Comparison of ENCODE assay signal across 19 cellular contexts in the genomic region with DNA sequence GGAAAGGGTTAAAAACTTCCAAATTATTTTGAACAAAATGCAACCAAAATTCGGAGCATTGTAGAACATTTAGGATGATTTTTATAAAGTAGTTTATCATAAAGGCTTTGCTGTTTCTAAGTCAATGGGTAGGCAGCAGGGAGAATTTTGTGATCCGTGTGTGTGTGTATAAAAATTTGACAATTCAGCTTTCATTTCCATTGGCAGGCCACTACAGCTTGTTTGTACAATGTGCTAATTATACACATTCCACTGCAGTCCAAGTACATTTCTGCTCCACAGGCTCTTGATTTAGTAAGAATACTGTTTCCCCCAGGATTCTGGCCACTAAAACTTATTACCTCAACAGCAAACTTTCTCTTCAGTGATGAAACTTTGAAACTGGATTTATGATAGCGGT.
DNase-seq lines count a peak whose midpoint lies in the region; ATAC-seq, FAIRE-seq and TF ChIP-seq lines count a peak whose summit lies in the region.
"Had no signal": no experiment of that assay in that cellular context is flagged by ENCODE, and none has a peak within 500 bp of the region (broad histone marks: within the 10 kb centered on the region; RNA-seq: fewer than 3 reads in every experiment).

No MANE protein-coding gene starts in this region.

- no peaks in the 10 kb centered on the region for H3K4me1 Mint-ChIP-seq in activated CD4-positive, alpha-beta memory T cell treated with anti-CD3 and anti-CD28 coated beads, Interleukin-2, amount 10 ng/mL, durations not matched to agents 7 days and 5 days
- H3K4me1 Mint-ChIP-seq: B cell, IgD-negative memory B cell had no signal

- no peaks in the 10 kb centered on the region for H3K9me3 Mint-ChIP-seq in activated CD4-positive, alpha-beta memory T cell treated with anti-CD3 and anti-CD28 coated beads, Interleukin-2, amount 10 ng/mL, durations not matched to agents 7 days and 5 days
- H3K9me3 Mint-ChIP-seq: CD4-positive, alpha-beta T cell had no signal

- POLR2A ChIA-PET in activated CD4-positive, alpha-beta memory T cell treated with anti-CD3 and anti-CD28 coated beads, Interleukin-2, amount 10 ng/mL, durations not matched to agents 7 days and 5 days (lab: Charles Lee), result no interaction called here

- no peak for ATAC-seq in GM21576 (IDR thresholded peaks at IDR 0.05; ENCODE audit: unreplicated experiment)
- ATAC-seq: HCT116 had no signal

- H3K36me3 Mint-ChIP-seq in activated CD4-positive, alpha-beta memory T cell treated with anti-CD3 and anti-CD28 coated beads, Interleukin-2, amount 10 ng/mL, durations not matched to agents 7 days and 5 days (ENCODE audit: low read depth), result no peaks in the 10 kb centered on the region
- H3K36me3 Mint-ChIP-seq: IgD-negative memory B cell had no signal

- CTCF ChIA-PET in activated CD4-positive, alpha-beta memory T cell treated with anti-CD3 and anti-CD28 coated beads, Interleukin-2, amount 10 ng/mL, durations not matched to agents 7 days and 5 days (lab: Charles Lee), result no interaction called here

- H3K27ac Mint-ChIP-seq in activated CD4-positive, alpha-beta memory T cell treated with anti-CD3 and anti-CD28 coated beads, Interleukin-2, amount 10 ng/mL, durations not matched to agents 7 days and 5 days, result no peak overlapping the region
- H3K27ac Mint-ChIP-seq: B cell; CD4-positive, alpha-beta T cell; IgD-negative memory B cell had no signal

- peaks cover 2% of the 10 kb centered on the region for H3K27me3 Mint-ChIP-seq in activated CD4-positive, alpha-beta memory T cell treated with anti-CD3 and anti-CD28 coated beads, Interleukin-2, amount 10 ng/mL, durations not matched to agents 7 days and 5 days
- H3K27me3 Mint-ChIP-seq: B cell; CD4-positive, alpha-beta T cell had no signal

- FAIRE-seq in H54 (lab: Jason Lieb, UNC), result no peak
- FAIRE-seq: GM12892 had no signal

- DNase-seq in AG10803 (ENCODE audit: low read depth) (peak; percentile 49), astrocyte of the cerebellum (ENCODE audit: low read depth) (peak; percentile 48), fibroblast of the aortic adventitia (ENCODE audit: low read depth) (peak; percentile 24), putamen (ENCODE audit: low spot score) (peak; percentile 37), H54 (ENCODE audit: insufficient read length, low spot score) (no peak), NCI-H1930 (lab: John Stamatoyannopoulos, UW) (no peak)
- no peak for DNase-seq in activated CD4-positive, alpha-beta memory T cell treated with anti-CD3 and anti-CD28 coated beads, Interleukin-2, amount 10 ng/mL, durations not matched to agents 7 days and 5 days
- DNase-seq: Calu3; CD4-positive, alpha-beta T cell; GDM1; NCI-H1417; NCI-H2029 treated with DMSO at 0.1 percent for 48 hours; NCI-H510A treated with DMSO at 0.1 percent for 48 hours; Peyer's patch had no signal

- no peak overlapping the region for H3K4me3 ChIP-seq in AG10803 (ENCODE audit: low read length)
- H3K4me3 ChIP-seq in astrocyte of the cerebellum (ENCODE audit: low read depth, low read length), result no peak overlapping the region
- no peak overlapping the region for H3K4me3 ChIP-seq in fibroblast of the aortic adventitia (ENCODE audit: low read depth, low read length)
- H3K4me3 ChIP-seq: Peyer's patch had no signal

- H3K4me3 Mint-ChIP-seq in activated CD4-positive, alpha-beta memory T cell treated with anti-CD3 and anti-CD28 coated beads, Interleukin-2, amount 10 ng/mL, durations not matched to agents 7 days and 5 days, result no peak overlapping the region
- H3K4me3 Mint-ChIP-seq: B cell; CD4-positive, alpha-beta T cell; IgD-negative memory B cell had no signal

- no peak for TF ChIP-seq POLR2A in H54 (IDR thresholded peaks at IDR 0.05; ENCODE audit: low read depth, low read length)

- in situ Hi-C loops in astrocyte of the cerebellum (cut with HindIII; ENCODE audit: low sequenced_read_pairs), result no loop called here

- TF ChIP-seq CTCF in AG10803 (conservative IDR thresholded peaks at IDR 0.05; ENCODE audit: low read length) (no peak), astrocyte of the cerebellum (IDR thresholded peaks at IDR 0.05; ENCODE audit: low read depth, low read length, missing control alignments) (no peak), fibroblast of the aortic adventitia (IDR thresholded peaks at IDR 0.05; ENCODE audit: insufficient read depth, low read length) (no peak)

Comparison
In these comparisons a context has a peak if more than half of its experiments do, and no peak if none do; other contexts are left out.
1. DNase-seq: peak in AG10803 (single experiment), astrocyte of the cerebellum (single experiment), fibroblast of the aortic adventitia (single experiment) and putamen (single experiment); none in H54 (single experiment), NCI-H1930 (0 of 2) and activated CD4-positive, alpha-beta memory T cell treated with anti-CD3 and anti-CD28 coated beads, Interleukin-2, amount 10 ng/mL, durations not matched to agents 7 days and 5 days (single experiment).